In the genomic region with DNA sequence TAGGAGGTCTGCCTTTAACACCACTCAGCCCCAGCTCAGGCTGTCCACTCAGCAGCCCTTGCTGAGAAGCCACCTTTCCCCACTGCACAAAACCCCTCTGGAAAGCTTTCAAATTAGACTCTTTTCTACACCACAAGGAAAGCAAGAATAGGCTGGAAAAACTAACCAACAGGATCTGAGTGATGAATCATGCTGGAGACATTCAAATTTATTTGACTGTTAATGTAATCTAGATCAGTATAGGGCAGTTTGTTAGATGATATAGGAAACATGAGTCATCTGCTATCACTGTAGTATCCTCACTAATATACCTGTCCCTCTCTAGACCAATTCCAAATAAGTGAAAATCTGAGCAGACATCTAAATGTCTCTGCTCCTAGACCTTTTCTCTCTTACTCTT, we compare ENCODE assay signal across 1 cellular context.
A peak's percentile ranks its signal among the peaks of the same experiment; 100 is the strongest.
TF ChIP-seq lines count a peak whose summit lies in the region.

No MANE protein-coding gene starts in this region.

TF ChIP-seq in SK-N-SH, 30 proteins besides CTCF, POLR2A, EP300 and RAD21 (continued from another document):
- TF ChIP-seq REST (IDR thresholded peaks at IDR 0.05; ENCODE audit: low read depth, low read length): no peak
- no peak for TF ChIP-seq EZH2phosphoT487 (IDR thresholded peaks at IDR 0.05; ENCODE audit: borderline replicate concordance, low read depth)
- no peak for TF ChIP-seq IRF3 (IDR thresholded peaks at IDR 0.05; ENCODE audit: low read depth, low read length)
- TF ChIP-seq GABPA (IDR thresholded peaks at IDR 0.05; ENCODE audit: low read depth): peak; percentile 10; the same call in 1 of the 2 replicates
- TF ChIP-seq RCOR1 (IDR thresholded peaks at IDR 0.05; ENCODE audit: low read length): no peak
- TF ChIP-seq POLR2AphosphoS5 (IDR thresholded peaks at IDR 0.05; ENCODE audit: low read depth, low read length): peak; percentile 59; the same call in 1 of the 2 replicates
- peak; percentile 65; the same call in 1 of the 2 replicates for TF ChIP-seq NFIC (IDR thresholded peaks at IDR 0.05; ENCODE audit: borderline replicate concordance)
- peak; percentile 93 for TF ChIP-seq PBX3 (IDR thresholded peaks at IDR 0.05)
- TF ChIP-seq RXRA (IDR thresholded peaks at IDR 0.05; ENCODE audit: borderline replicate concordance, low read depth): peak; percentile 51; the same call in 1 of the 2 replicates
- TF ChIP-seq TEAD4 (IDR thresholded peaks at IDR 0.05; ENCODE audit: borderline replicate concordance, insufficient read depth): peak; percentile 88
- no peak for TF ChIP-seq FOXJ3 (CRISPR knock-in tag; IDR thresholded peaks at IDR 0.05)
- TF ChIP-seq, protein P1, sequence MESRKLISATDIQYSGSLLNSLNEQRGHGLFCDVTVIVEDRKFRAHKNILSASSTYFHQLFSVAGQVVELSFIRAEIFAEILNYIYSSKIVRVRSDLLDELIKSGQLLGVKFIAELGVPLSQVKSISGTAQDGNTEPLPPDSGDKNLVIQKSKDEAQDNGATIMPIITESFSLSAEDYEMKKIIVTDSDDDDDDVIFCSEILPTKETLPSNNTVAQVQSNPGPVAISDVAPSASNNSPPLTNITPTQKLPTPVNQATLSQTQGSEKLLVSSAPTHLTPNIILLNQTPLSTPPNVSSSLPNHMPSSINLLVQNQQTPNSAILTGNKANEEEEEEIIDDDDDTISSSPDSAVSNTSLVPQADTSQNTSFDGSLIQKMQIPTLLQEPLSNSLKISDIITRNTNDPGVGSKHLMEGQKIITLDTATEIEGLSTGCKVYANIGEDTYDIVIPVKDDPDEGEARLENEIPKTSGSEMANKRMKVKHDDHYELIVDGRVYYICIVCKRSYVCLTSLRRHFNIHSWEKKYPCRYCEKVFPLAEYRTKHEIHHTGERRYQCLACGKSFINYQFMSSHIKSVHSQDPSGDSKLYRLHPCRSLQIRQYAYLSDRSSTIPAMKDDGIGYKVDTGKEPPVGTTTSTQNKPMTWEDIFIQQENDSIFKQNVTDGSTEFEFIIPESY (IDR thresholded peaks at IDR 0.05; ENCODE audit: borderline replicate concordance, low read depth): peak; percentile 44; the same call in 1 of the 2 replicates
- TF ChIP-seq MEF2A (IDR thresholded peaks at IDR 0.05; ENCODE audit: borderline replicate concordance, low read depth): no peak; the same call in 1 of the 2 replicates
- TF ChIP-seq RFX5 (IDR thresholded peaks at IDR 0.05; ENCODE audit: low read length): no peak
TF ChIP-seq in SK-N-SH: peak in this region for 12.
